1 cellular context compared by ENCODE assay signal in the genomic region with DNA sequence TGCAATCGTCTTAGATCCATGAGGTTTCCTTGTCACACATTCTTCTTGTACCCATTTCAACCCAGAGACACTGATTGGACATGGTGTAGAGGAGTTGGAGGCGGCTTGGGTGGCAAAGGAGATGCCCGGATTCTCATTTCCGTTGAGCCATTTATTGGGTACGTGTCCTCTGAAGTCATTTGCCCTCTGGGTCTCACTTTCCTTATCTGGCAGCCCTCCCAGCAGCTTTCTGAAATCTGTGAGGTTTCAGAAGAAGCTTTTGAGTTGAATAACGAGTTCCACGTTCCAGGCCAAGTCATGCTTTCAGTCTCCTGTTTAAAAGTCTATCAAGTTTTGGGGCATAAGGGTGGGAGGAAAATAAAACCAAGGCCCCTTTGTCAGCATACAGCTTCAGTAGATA.
TF ChIP-seq lines count a peak whose summit lies in the region.

No MANE protein-coding gene starts in this region.

TF ChIP-seq in HepG2, 621 proteins besides CTCF, POLR2A, EP300 and RAD21 (continued from another document):
- TF ChIP-seq, protein P1, sequence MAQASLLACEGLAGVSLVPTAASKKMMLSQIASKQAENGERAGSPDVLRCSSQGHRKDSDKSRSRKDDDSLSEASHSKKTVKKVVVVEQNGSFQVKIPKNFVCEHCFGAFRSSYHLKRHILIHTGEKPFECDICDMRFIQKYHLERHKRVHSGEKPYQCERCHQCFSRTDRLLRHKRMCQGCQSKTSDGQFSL (CRISPR knock-in tag; IDR thresholded peaks at IDR 0.05), result no peak
- TF ChIP-seq KLF6 (CRISPR knock-in tag; IDR thresholded peaks at IDR 0.05) (no peak), ZNF180 (CRISPR knock-in tag; IDR thresholded peaks at IDR 0.05; ENCODE audit: borderline replicate concordance, low read depth) (no peak), ZBTB21 (CRISPR knock-in tag; IDR thresholded peaks at IDR 0.05) (no peak), ZNF746 (CRISPR knock-in tag; IDR thresholded peaks at IDR 0.05) (no peak), KIAA2018 (CRISPR knock-in tag; IDR thresholded peaks at IDR 0.05; ENCODE audit: borderline replicate concordance) (no peak), SMAD3 (CRISPR knock-in tag; IDR thresholded peaks at IDR 0.05) (no peak), SRSF4 (IDR thresholded peaks at IDR 0.05; ENCODE audit: low read depth, low read length, poor library complexity, severe bottlenecking) (no peak), KMT2B (CRISPR knock-in tag; IDR thresholded peaks at IDR 0.05) (no peak), ZBTB38 (CRISPR knock-in tag; IDR thresholded peaks at IDR 0.05) (no peak), KMT2A (CRISPR knock-in tag; IDR thresholded peaks at IDR 0.05) (no peak), ZC3H4 (CRISPR knock-in tag; IDR thresholded peaks at IDR 0.05; ENCODE audit: borderline replicate concordance) (no peak), KAT7 (CRISPR knock-in tag; IDR thresholded peaks at IDR 0.05; ENCODE audit: borderline replicate concordance) (no peak), NFYC (CRISPR knock-in tag; IDR thresholded peaks at IDR 0.05) (no peak)
- TF ChIP-seq, protein P2, sequence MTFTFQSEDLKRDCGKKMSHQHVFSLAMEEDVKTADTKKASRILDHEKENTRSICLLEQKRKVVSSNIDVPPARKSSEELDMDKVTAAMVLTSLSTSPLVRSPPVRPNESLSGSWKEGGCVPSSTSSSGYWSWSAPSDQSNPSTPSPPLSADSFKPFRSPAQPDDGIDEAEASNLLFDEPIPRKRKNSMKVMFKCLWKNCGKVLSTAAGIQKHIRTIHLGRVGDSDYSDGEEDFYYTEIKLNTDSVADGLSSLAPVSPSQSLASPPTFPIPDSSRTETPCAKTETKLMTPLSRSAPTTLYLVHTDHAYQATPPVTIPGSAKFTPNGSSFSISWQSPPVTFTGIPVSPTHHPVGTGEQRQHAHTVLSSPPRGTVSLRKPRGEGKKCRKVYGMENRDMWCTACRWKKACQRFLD (CRISPR knock-in tag; IDR thresholded peaks at IDR 0.05; ENCODE audit: borderline replicate concordance), result no peak
